13 cellular contexts compared by ENCODE assay signal in the genomic region with DNA sequence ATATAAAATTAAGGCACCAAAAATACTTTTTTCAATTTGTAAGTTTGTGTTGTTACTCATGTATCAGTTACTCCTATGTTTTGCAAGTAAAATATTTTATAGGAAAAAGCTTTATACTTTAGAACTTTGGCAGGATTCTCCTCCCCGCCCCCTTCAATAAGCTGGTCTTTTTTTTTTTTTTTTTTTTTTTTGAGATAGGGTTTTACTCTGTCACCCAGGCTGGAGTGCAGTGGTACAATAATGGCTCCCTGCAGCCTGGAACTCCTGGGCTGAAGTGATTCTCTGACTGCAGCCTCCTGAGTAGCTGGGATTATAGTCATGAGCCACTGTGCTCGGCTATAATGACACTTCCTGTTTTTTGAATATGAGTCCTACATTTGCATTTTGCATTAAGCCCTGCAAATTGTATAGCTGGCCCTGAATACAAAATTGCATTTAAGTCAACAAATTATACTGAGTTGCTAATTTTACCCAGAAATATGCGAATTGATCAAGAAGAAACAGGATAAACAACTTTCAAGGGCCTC.
"Had no signal": no experiment of that assay in that cellular context is flagged by ENCODE, and none has a peak within 500 bp of the region (broad histone marks: within the 10 kb centered on the region; RNA-seq: fewer than 3 reads in every experiment).

No MANE protein-coding gene starts in this region.

- H3K36me3 Mint-ChIP-seq: naive thymus-derived CD8-positive, alpha-beta T cell; stimulated activated effector memory CD8-positive, alpha-beta T cell treated with anti-CD3 and anti-CD28 coated beads, Interleukin-12 subunit alpha, Interleukin-12 subunit beta, amount 100 ng/mL, for 72 hours had no signal

- ATAC-seq: activated CD8-positive, alpha-beta T cell treated with anti-CD3 and anti-CD28 coated beads for 36 hours; body of pancreas; naive thymus-derived CD8-positive, alpha-beta T cell; stimulated activated effector memory CD8-positive, alpha-beta T cell treated with anti-CD3 and anti-CD28 coated beads, Interleukin-12 subunit alpha, Interleukin-12 subunit beta, amount 100 ng/mL, for 72 hours; upper lobe of right lung had no signal

- H3K27me3 Mint-ChIP-seq: activated CD4-positive, alpha-beta T cell treated with anti-CD3 and anti-CD28 coated beads, Interleukin-2, amount 10 ng/mL, durations not matched to agents 24 days and 14 days; activated CD8-positive, alpha-beta T cell treated with anti-CD3 and anti-CD28 coated beads for 36 hours; activated T-cell treated with anti-CD3 and anti-CD28 coated beads, Interleukin-2, amount 50 U/mL, for 24 hours had no signal

- H3K27ac Mint-ChIP-seq: activated CD4-positive, alpha-beta T cell treated with anti-CD3 and anti-CD28 coated beads, Interleukin-2, amount 10 ng/mL, durations not matched to agents 24 days and 14 days; activated CD8-positive, alpha-beta T cell treated with anti-CD3 and anti-CD28 coated beads for 36 hours; activated naive CD4-positive, alpha-beta T cell treated with anti-CD3 and anti-CD28 coated beads for 36 hours; activated T-cell treated with anti-CD3 and anti-CD28 coated beads, Interleukin-2, amount 50 U/mL, for 24 hours; activated T-helper 2 cell treated with anti-CD3 and anti-CD28 coated beads, Interferon-gamma antibody, Interleukin-2, Interleukin-4, amounts not matched to agents 10 μg/mL and 5 μg/mL and 100 μg/mL, durations not matched to agents 14 hours and 24 hours and 36 hours; naive thymus-derived CD8-positive, alpha-beta T cell; stimulated activated effector memory CD8-positive, alpha-beta T cell treated with anti-CD3 and anti-CD28 coated beads, Interleukin-12 subunit alpha, Interleukin-12 subunit beta, amount 100 ng/mL, for 72 hours had no signal

- DNase-seq: activated CD4-positive, alpha-beta T cell treated with anti-CD3 and anti-CD28 coated beads, Interleukin-2, amount 10 ng/mL, durations not matched to agents 24 days and 14 days; activated CD4-positive, CD25-positive, alpha-beta regulatory T cell; activated CD8-positive, alpha-beta T cell treated with anti-CD3 and anti-CD28 coated beads for 36 hours; activated naive CD4-positive, alpha-beta T cell treated with anti-CD3 and anti-CD28 coated beads for 36 hours; activated T-cell treated with anti-CD3 and anti-CD28 coated beads, Interleukin-2, amount 50 U/mL, for 24 hours; body of pancreas; mesendoderm; naive thymus-derived CD8-positive, alpha-beta T cell; sigmoid colon; stimulated activated CD4-positive, alpha-beta T cell treated with anti-CD3 and anti-CD28 coated beads, Interleukin-4, amount 100 ng/mL, for 24 hours; upper lobe of right lung had no signal

- H3K4me3 Mint-ChIP-seq: activated CD4-positive, alpha-beta T cell treated with anti-CD3 and anti-CD28 coated beads, Interleukin-2, amount 10 ng/mL, durations not matched to agents 24 days and 14 days; activated CD8-positive, alpha-beta T cell treated with anti-CD3 and anti-CD28 coated beads for 36 hours; activated naive CD4-positive, alpha-beta T cell treated with anti-CD3 and anti-CD28 coated beads for 36 hours; activated T-cell treated with anti-CD3 and anti-CD28 coated beads, Interleukin-2, amount 50 U/mL, for 24 hours; naive thymus-derived CD8-positive, alpha-beta T cell; stimulated activated effector memory CD8-positive, alpha-beta T cell treated with anti-CD3 and anti-CD28 coated beads, Interleukin-12 subunit alpha, Interleukin-12 subunit beta, amount 100 ng/mL, for 72 hours had no signal

- H3K9me3 Mint-ChIP-seq: activated CD8-positive, alpha-beta T cell treated with anti-CD3 and anti-CD28 coated beads for 36 hours; activated naive CD4-positive, alpha-beta T cell treated with anti-CD3 and anti-CD28 coated beads for 36 hours; activated T-cell treated with anti-CD3 and anti-CD28 coated beads, Interleukin-2, amount 50 U/mL, for 24 hours; naive thymus-derived CD8-positive, alpha-beta T cell; stimulated activated effector memory CD8-positive, alpha-beta T cell treated with anti-CD3 and anti-CD28 coated beads, Interleukin-12 subunit alpha, Interleukin-12 subunit beta, amount 100 ng/mL, for 72 hours had no signal
